25 cellular contexts compared by ENCODE assay signal in the genomic region with DNA sequence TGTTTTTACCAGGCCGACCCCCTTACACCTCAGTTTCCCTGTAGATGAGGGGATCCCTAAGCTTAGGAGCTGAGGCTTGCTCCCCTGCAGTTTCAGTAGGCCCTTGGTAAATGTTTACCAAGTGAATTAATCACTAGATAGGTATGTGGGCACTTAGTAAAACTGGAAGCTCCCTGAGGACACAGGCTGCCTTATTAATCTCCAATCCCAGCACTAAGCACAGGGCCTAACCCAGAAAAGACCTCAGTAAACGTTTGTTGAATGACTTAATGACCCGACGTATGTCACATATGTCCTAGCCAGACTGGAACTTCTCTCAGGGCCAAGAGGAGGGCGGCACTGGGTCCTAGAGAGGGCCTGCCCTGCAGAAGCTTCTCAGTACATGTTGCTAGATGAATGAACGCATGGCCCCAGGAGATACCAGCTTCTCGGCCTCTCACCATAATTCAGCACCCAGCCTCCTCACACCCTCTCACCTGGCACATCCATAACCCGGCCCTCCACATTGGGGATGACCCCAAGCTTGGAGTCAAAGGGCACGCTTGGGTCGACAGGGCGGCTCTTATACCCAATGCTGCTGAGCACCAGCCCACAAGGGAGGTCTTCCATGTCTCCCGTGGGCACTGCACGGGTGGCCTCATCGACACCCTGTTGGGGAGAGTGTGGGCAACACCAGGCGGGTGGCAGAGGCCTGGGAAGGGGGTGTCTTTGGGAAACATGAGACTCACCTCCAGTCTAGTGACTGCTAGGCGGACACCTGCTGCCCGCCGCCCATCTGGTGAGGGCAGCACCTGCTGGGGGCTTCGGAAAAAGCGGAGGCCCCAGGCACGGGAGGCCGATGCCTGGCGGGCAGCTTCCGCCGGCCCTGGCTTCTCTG. TPM values are rescaled to one million over a fixed set of nuclear protein-coding genes. Genes with fewer than 3 reads are reported as not detected.
"Had no signal": no experiment of that assay in that cellular context is flagged by ENCODE, and none has a peak within 500 bp of the region (broad histone marks: within the 10 kb centered on the region; RNA-seq: fewer than 3 reads in every experiment).

No MANE protein-coding gene starts in this region.

- DNase-seq: activated B cell treated with CpG ODN at 0.5 μM for 24 hours; activated CD4-positive, alpha-beta T cell treated with anti-CD3 and anti-CD28 coated beads for 36 hours; activated CD4-positive, alpha-beta T cell treated with anti-CD3 and anti-CD28 coated beads, Interleukin-2, amount 50 U/mL, for 4 hours; activated CD8-positive, alpha-beta memory T cell treated with anti-CD3 and anti-CD28 coated beads for 24 hours; activated CD8-positive, alpha-beta memory T cell treated with anti-CD3 and anti-CD28 coated beads, Interleukin-2, amount 50 U/mL, for 4 hours; activated naive CD4-positive, alpha-beta T cell; activated T-cell treated with anti-CD3 and anti-CD28 coated beads, Interleukin-2, amount 50 U/mL, for 24 hours; cerebellar nuclear complex; effector CD4-positive, alpha-beta T cell; heart left ventricle; midbrain; nephron progenitor cell; occipital lobe; small intestine; stimulated activated CD4-positive, alpha-beta T cell treated with anti-CD3 and anti-CD28 coated beads, Interleukin-15, amount 100 ng/mL, for 24 hours; stimulated activated naive B cell treated with anti-CD40 and anti-IgM and Interleukin-4, amounts not matched to agents 10 μg/mL and 1 μg/mL and 100 μg/mL, for 72 hours; T1000; transverse colon; uterus had no signal

- H3K36me3 ChIP-seq: transverse colon, uterus had no signal

- H3K27ac ChIP-seq: heart left ventricle, transverse colon, uterus had no signal

- ATAC-seq: activated CD4-positive, alpha-beta T cell treated with anti-CD3 and anti-CD28 coated beads for 36 hours; activated T-helper 17 cell treated with anti-CD3 and anti-CD28 coated beads, Interleukin-2, amount 50 U/mL, for 72 hours; stimulated activated naive B cell treated with anti-CD40 and anti-IgM and Interleukin-4, amounts not matched to agents 10 μg/mL and 1 μg/mL and 100 μg/mL, for 72 hours had no signal

- H3K9me3 ChIP-seq: heart left ventricle, transverse colon, uterus had no signal

- H3K27ac Mint-ChIP-seq: activated B cell treated with CpG ODN at 0.5 μM for 24 hours; activated CD4-positive, alpha-beta T cell treated with anti-CD3 and anti-CD28 coated beads for 36 hours; activated T-cell treated with anti-CD3 and anti-CD28 coated beads, Interleukin-2, amount 50 U/mL, for 24 hours; activated T-helper 17 cell treated with anti-CD3 and anti-CD28 coated beads, Interleukin-2, amount 50 U/mL, for 72 hours; nephron progenitor cell; stimulated activated naive B cell treated with anti-CD40 and anti-IgM and Interleukin-4, amounts not matched to agents 10 μg/mL and 1 μg/mL and 100 μg/mL, for 72 hours had no signal

- H3K9me3 Mint-ChIP-seq: activated B cell treated with CpG ODN at 0.5 μM for 24 hours; activated T-cell treated with anti-CD3 and anti-CD28 coated beads, Interleukin-2, amount 50 U/mL, for 24 hours; activated T-helper 17 cell treated with anti-CD3 and anti-CD28 coated beads, Interleukin-2, amount 50 U/mL, for 72 hours; nephron progenitor cell; stimulated activated naive B cell treated with anti-CD40 and anti-IgM and Interleukin-4, amounts not matched to agents 10 μg/mL and 1 μg/mL and 100 μg/mL, for 72 hours had no signal

- H3K4me3 ChIP-seq: heart left ventricle, transverse colon, uterus had no signal

- H3K4me3 Mint-ChIP-seq: activated B cell treated with CpG ODN at 0.5 μM for 24 hours; activated CD4-positive, alpha-beta T cell treated with anti-CD3 and anti-CD28 coated beads for 36 hours; activated T-cell treated with anti-CD3 and anti-CD28 coated beads, Interleukin-2, amount 50 U/mL, for 24 hours; activated T-helper 17 cell treated with anti-CD3 and anti-CD28 coated beads, Interleukin-2, amount 50 U/mL, for 72 hours; nephron progenitor cell; stimulated activated naive B cell treated with anti-CD40 and anti-IgM and Interleukin-4, amounts not matched to agents 10 μg/mL and 1 μg/mL and 100 μg/mL, for 72 hours had no signal

RNA-seq across cellular contexts. Expression of a gene that starts 4.0 kb away (rescaled TPM):
- total RNA-seq: activated B cell treated with CpG ODN at 0.5 μM for 24 hours; activated CD4-positive, alpha-beta T cell treated with anti-CD3 and anti-CD28 coated beads for 36 hours; epithelial cell of proximal tubule had no signal

RNA-seq across cellular contexts. Expression of a gene that starts 29.8 kb away (rescaled TPM):
- total RNA-seq: activated B cell treated with CpG ODN at 0.5 μM for 24 hours; activated CD4-positive, alpha-beta T cell treated with anti-CD3 and anti-CD28 coated beads for 36 hours; activated T-helper 17 cell treated with anti-CD3 and anti-CD28 coated beads, Interleukin-2, amount 50 U/mL, for 72 hours; bronchial epithelial cell; epithelial cell of proximal tubule; fibroblast of villous mesenchyme; heart left ventricle; sciatic nerve; uterus had no signal
- polyA plus RNA-seq: heart left ventricle had no signal

RNA-seq across cellular contexts. Expression of a gene that starts 59.4 kb away (rescaled TPM):
- total RNA-seq: activated B cell treated with CpG ODN at 0.5 μM for 24 hours; activated CD4-positive, alpha-beta T cell treated with anti-CD3 and anti-CD28 coated beads for 36 hours; activated T-helper 17 cell treated with anti-CD3 and anti-CD28 coated beads, Interleukin-2, amount 50 U/mL, for 72 hours; epithelial cell of proximal tubule; fibroblast of villous mesenchyme; heart left ventricle; sciatic nerve had no signal
- polyA plus RNA-seq: heart left ventricle, liver had no signal
